In the genomic region with DNA sequence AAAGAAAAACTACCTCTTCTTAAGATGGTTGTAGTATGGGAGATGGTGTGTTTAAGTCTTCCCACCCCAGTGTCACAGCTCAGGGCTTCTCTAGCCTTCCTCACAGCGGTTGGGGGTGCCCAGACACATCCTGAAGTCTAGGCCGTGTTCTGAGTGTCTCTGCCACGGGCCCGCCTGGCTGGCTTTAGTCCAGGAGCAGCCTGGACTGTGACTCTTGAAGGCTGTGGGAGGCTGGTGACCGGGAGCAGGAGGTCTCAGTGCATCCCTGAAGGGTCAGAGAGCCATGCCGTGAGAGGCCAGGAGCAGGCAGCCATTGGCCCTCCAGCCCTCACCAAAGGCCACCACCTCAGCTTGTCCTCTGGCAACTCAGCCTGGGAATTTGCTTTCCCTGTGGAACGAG, we compare ENCODE assay signal across 16 cellular contexts. TPM values are rescaled to one million over a fixed set of nuclear protein-coding genes. Genes with fewer than 3 reads are reported as not detected.
DNase-seq lines count a peak whose midpoint lies in the region; ATAC-seq and TF ChIP-seq lines count a peak whose summit lies in the region.
"Had no signal": no experiment of that assay in that cellular context is flagged by ENCODE, and none has a peak within 500 bp of the region (broad histone marks: within the 10 kb centered on the region; RNA-seq: fewer than 3 reads in every experiment).

No MANE protein-coding gene starts in this region.

- H3K9me3 Mint-ChIP-seq in activated T-cell treated with anti-CD3 and anti-CD28 coated beads, Interleukin-2, amount 50 U/mL, for 72 hours: no peaks in the 10 kb centered on the region
- H3K9me3 Mint-ChIP-seq: activated CD8-positive, alpha-beta T cell treated with anti-CD3 and anti-CD28 coated beads for 36 hours; CD4-positive, alpha-beta T cell; naive thymus-derived CD4-positive, alpha-beta T cell had no signal

- H3K4me3 ChIP-seq in left lung: no peak overlapping the region
- H3K4me3 ChIP-seq in rectal smooth muscle tissue (ENCODE audit: low read length): no peak overlapping the region

- peak overlapping the region; percentile 88 for H3K27ac ChIP-seq in cingulate gyrus (ENCODE audit: low read depth, low read length)
- H3K27ac ChIP-seq in left lung: peak overlapping the region; percentile 81 to 89
- H3K27ac ChIP-seq in rectal smooth muscle tissue (ENCODE audit: low read depth, low read length): peak overlapping the region; percentile 27

- H3K27me3 Mint-ChIP-seq in activated T-cell treated with anti-CD3 and anti-CD28 coated beads, Interleukin-2, amount 50 U/mL, for 72 hours (ENCODE audit: low read depth): no peaks in the 10 kb centered on the region
- H3K27me3 Mint-ChIP-seq: activated CD8-positive, alpha-beta T cell treated with anti-CD3 and anti-CD28 coated beads for 36 hours; CD4-positive, alpha-beta T cell had no signal

- ATAC-seq in left lung (no peak), GM19351 (IDR thresholded peaks at IDR 0.05; ENCODE audit: unreplicated experiment) (no peak)
- ATAC-seq in activated T-cell treated with anti-CD3 and anti-CD28 coated beads, Interleukin-2, amount 50 U/mL, for 72 hours (replicated peaks in 1 of 2): no peak
- ATAC-seq: activated CD8-positive, alpha-beta T cell treated with anti-CD3 and anti-CD28 coated beads for 36 hours; HCT116 had no signal

- peaks cover 17% of the 10 kb centered on the region for H3K4me1 Mint-ChIP-seq in activated T-cell treated with anti-CD3 and anti-CD28 coated beads, Interleukin-2, amount 50 U/mL, for 72 hours (ENCODE audit: low read depth)

- peaks cover 77 to 81% of the 10 kb centered on the region in 2 donors for H3K4me1 ChIP-seq in left lung
- peaks cover 54% of the 10 kb centered on the region for H3K4me1 ChIP-seq in rectal smooth muscle tissue (ENCODE audit: control insufficient read depth, insufficient read depth, low read length)

- no peaks in the 10 kb centered on the region for H3K36me3 Mint-ChIP-seq in activated T-cell treated with anti-CD3 and anti-CD28 coated beads, Interleukin-2, amount 50 U/mL, for 72 hours (ENCODE audit: insufficient read depth in 2 of 2)
- H3K36me3 Mint-ChIP-seq: naive thymus-derived CD4-positive, alpha-beta T cell had no signal

- H3K36me3 ChIP-seq in left lung (no peaks in the 10 kb centered on the region), rectal smooth muscle tissue (ENCODE audit: control insufficient read depth, insufficient read depth, low read length) (no peaks in the 10 kb centered on the region)

- H3K4me3 Mint-ChIP-seq in activated T-cell treated with anti-CD3 and anti-CD28 coated beads, Interleukin-2, amount 50 U/mL, for 72 hours: no peak overlapping the region
- H3K4me3 Mint-ChIP-seq: activated CD8-positive, alpha-beta T cell treated with anti-CD3 and anti-CD28 coated beads for 36 hours; CD4-positive, alpha-beta T cell; naive thymus-derived CD4-positive, alpha-beta T cell had no signal

- H3K9ac ChIP-seq in rectal smooth muscle tissue (ENCODE audit: low read length): no peak overlapping the region

- no peaks in the 10 kb centered on the region for H3K9me3 ChIP-seq in left lung

- no peak for DNase-seq in left lung
- DNase-seq in ureter (ENCODE audit: low spot score): peak; percentile 41
- no peak for DNase-seq in activated T-cell treated with anti-CD3 and anti-CD28 coated beads, Interleukin-2, amount 50 U/mL, for 72 hours
- no peak for DNase-seq in AG08396 (ENCODE audit: low spot score)
- no peak for DNase-seq in activated CD8-positive, alpha-beta memory T cell treated with anti-CD3 and anti-CD28 coated beads, Interleukin-2, amount 50 U/mL, for 4 hours
- DNase-seq: activated CD8-positive, alpha-beta T cell treated with anti-CD3 and anti-CD28 coated beads for 36 hours; activated effector memory CD4-positive, alpha-beta T cell treated with anti-CD3 and anti-CD28 coated beads, Interleukin-2, amount 50 U/mL, for 16 hours; CD4-positive, alpha-beta T cell; effector CD4-positive, alpha-beta T cell; Karpas-422; naive thymus-derived CD4-positive, alpha-beta T cell; NCI-H446 had no signal

- no peaks in the 10 kb centered on the region for H3K27me3 ChIP-seq in left lung
- H3K27me3 ChIP-seq in rectal smooth muscle tissue (ENCODE audit: control insufficient read depth, insufficient read depth, low read length): no peaks in the 10 kb centered on the region

- no peak overlapping the region for H3K27ac Mint-ChIP-seq in activated T-cell treated with anti-CD3 and anti-CD28 coated beads, Interleukin-2, amount 50 U/mL, for 72 hours
- H3K27ac Mint-ChIP-seq: activated CD8-positive, alpha-beta T cell treated with anti-CD3 and anti-CD28 coated beads for 36 hours; CD4-positive, alpha-beta T cell; naive thymus-derived CD4-positive, alpha-beta T cell had no signal

- TF ChIP-seq CTCF in left lung (IDR thresholded peaks at IDR 0.05): no peak

- intact Hi-C loops in left lung (cut with DNase I): no loop called here

RNA-seq across cellular contexts. Expression of a gene that starts 4.5 kb away (rescaled TPM):
- total RNA-seq in left lung (100 to 1,000 TPM; 116 to 305 TPM), ureter (116 TPM)
- 1 to 10 TPM; 2.6 to 3.8 TPM for total RNA-seq in activated T-cell treated with anti-CD3 and anti-CD28 coated beads, Interleukin-2, amount 50 U/mL, for 72 hours

RNA-seq across cellular contexts. Expression of a gene that starts 36.8 kb away (rescaled TPM):
- total RNA-seq in left lung: 100 to 1,000 TPM; 195 to 204 TPM
- total RNA-seq in ureter: 249 TPM
- 100 to 1,000 TPM; 217 to 239 TPM for total RNA-seq in activated T-cell treated with anti-CD3 and anti-CD28 coated beads, Interleukin-2, amount 50 U/mL, for 72 hours

Comparison
In these comparisons a context has a peak if more than half of its experiments do, and no peak if none do; other contexts are left out.
1. H3K27ac ChIP-seq: peak in every context shown above with its lines; median percentile 88 in cingulate gyrus; 85 in left lung; 27 in rectal smooth muscle tissue.
2. RNA of a gene that starts 4.5 kb away (total RNA-seq): 116 to 305 TPM in left lung and 116 TPM in ureter (single experiment); 2.6 to 3.8 TPM in activated T-cell treated with anti-CD3 and anti-CD28 coated beads, Interleukin-2, amount 50 U/mL, for 72 hours; every median in the first group is over 10 times any median in the second.